Comparison of ENCODE assay signal across 8 cellular contexts in genomic region chrX:30652527-30653414, GRCh38. TPM values are rescaled to one million over a fixed set of nuclear protein-coding genes. Genes with fewer than 3 reads are reported as not detected.
DNase-seq lines count a peak whose midpoint lies in the region; ATAC-seq and TF ChIP-seq lines count a peak whose summit lies in the region.

No MANE protein-coding gene starts in this region.

- H3K9me3 ChIP-seq in SK-N-SH (no peaks in the 10 kb centered on the region), thymus (ENCODE audit: control insufficient read depth) (no peaks in the 10 kb centered on the region)

- TF ChIP-seq EP300 in SK-N-SH (IDR thresholded peaks at IDR 0.05; ENCODE audit: borderline replicate concordance in 1 of 2, low read depth in 1 of 2, low read length in 1 of 2): no peak

- peak overlapping the region; percentile 98 to 99 for H3K27ac Mint-ChIP-seq in activated naive CD4-positive, alpha-beta T cell treated with anti-CD3 and anti-CD28 coated beads, Interleukin-2, amount 50 U/mL, for 72 hours
- peak overlapping the region; percentile 87 for H3K27ac Mint-ChIP-seq in osteocyte (ENCODE audit: unreplicated experiment)

- peak overlapping the region; percentile 43; the same call in 1 of the 2 replicates for H3K9ac ChIP-seq in SK-N-SH

- WGBS in SK-N-SH (ENCODE audit: low lambda C conversion rate): 22% methylated on average over 13 of the region's 65 CpGs
- under 1% methylated on average over 65 of the region's 65 CpGs for WGBS in thymus

- H3K4me1 ChIP-seq in SK-N-SH (ENCODE audit: control insufficient read depth in 1 of 2, insufficient read depth in 2 of 2, low read depth in 1 of 2, low read length in 1 of 2): no peaks in the 10 kb centered on the region; a peak in 1 of 4 replicates
- H3K4me1 ChIP-seq in thymus (ENCODE audit: control insufficient read depth, insufficient read depth, low read length): no peaks in the 10 kb centered on the region

- peaks cover 14% of the 10 kb centered on the region for H3K4me1 Mint-ChIP-seq in osteocyte (ENCODE audit: unreplicated experiment)

- H3K4me3 Mint-ChIP-seq in osteocyte (ENCODE audit: unreplicated experiment): peak overlapping the region; percentile 89

- POLR2A ChIA-PET in SK-N-SH (lab: Yijun Ruan, JAX): no interaction called here

- H2AFZ ChIP-seq in SK-N-SH (ENCODE audit: low read depth): peak overlapping the region; percentile 3; the same call in 1 of the 2 replicates

- H3K4me3 ChIP-seq in SK-N-SH (ENCODE audit: low read depth in 2 of 2, low read length in 1 of 2) (peak overlapping the region; percentile 61 to 62), thymus (ENCODE audit: low read length) (peak overlapping the region; percentile 57)

- H3K27me3 ChIP-seq in SK-N-SH (ENCODE audit: insufficient read depth): no peaks in the 10 kb centered on the region
- H3K27me3 ChIP-seq in thymus (ENCODE audit: control insufficient read depth, insufficient read depth): no peaks in the 10 kb centered on the region

- no peaks in the 10 kb centered on the region for H3K9me3 Mint-ChIP-seq in activated naive CD4-positive, alpha-beta T cell treated with anti-CD3 and anti-CD28 coated beads, Interleukin-2, amount 50 U/mL, for 72 hours
- no peaks in the 10 kb centered on the region for H3K9me3 Mint-ChIP-seq in osteocyte (ENCODE audit: unreplicated experiment)

- CTCF ChIA-PET in SK-N-SH (lab: Yijun Ruan, JAX): interaction anchor here (0.7 kb wide), 1 partner anchor 139 kb away, joined by 3 read pairs; no protein-coding TSS in a partner anchor

- no peak for TF ChIP-seq RAD21 in SK-N-SH (IDR thresholded peaks at IDR 0.05; ENCODE audit: low read length)

- no peaks in the 10 kb centered on the region; the same call in 1 of the 2 replicates for H3K9me2 ChIP-seq in SK-N-SH

- H3K79me2 ChIP-seq in SK-N-SH (ENCODE audit: insufficient read depth): no peaks in the 10 kb centered on the region

- no peak for TF ChIP-seq CTCF in GM10266 (IDR thresholded peaks at IDR 0.05; ENCODE audit: control insufficient read depth, insufficient read depth, low read depth, missing control alignments)
- TF ChIP-seq CTCF in SK-N-SH (IDR thresholded peaks at IDR 0.05): no peak
- TF ChIP-seq CTCF in osteocyte (IDR thresholded peaks at IDR 0.05): no peak

- DNase-seq in GM10266 (ENCODE audit: extremely low spot score) (peak; percentile 89), NCI-H1048 (lab: John Stamatoyannopoulos, UW) (peak; percentile 58), SK-N-SH (peak; percentile 93), head of caudate nucleus (peak; percentile 90 to 97 (median 95)), osteocyte (ENCODE audit: extremely low spot score, unreplicated experiment) (peak; percentile 99)
- peak; percentile 88 to 95 for DNase-seq in activated naive CD4-positive, alpha-beta T cell treated with anti-CD3 and anti-CD28 coated beads, Interleukin-2, amount 50 U/mL, for 72 hours (ENCODE audit: low spot score in 2 of 2)

- ATAC-seq in HG02610 (IDR thresholded peaks at IDR 0.05; ENCODE audit: unreplicated experiment): peak; percentile 88
- peak; percentile 66 to 72 for ATAC-seq in activated naive CD4-positive, alpha-beta T cell treated with anti-CD3 and anti-CD28 coated beads, Interleukin-2, amount 50 U/mL, for 72 hours

- H3F3A ChIP-seq in SK-N-SH (replicated peaks; ENCODE audit: insufficient read depth): no peaks in the 10 kb centered on the region

- intact Hi-C loops in head of caudate nucleus (cut with DNase I): no loop called here

- no peaks in the 10 kb centered on the region for H4K20me1 ChIP-seq in SK-N-SH (ENCODE audit: insufficient read depth)

- H3K27ac ChIP-seq in SK-N-SH (ENCODE audit: low read depth in 2 of 2, low read length in 1 of 2) (peak overlapping the region; percentile 43 to 47; a peak in 2 of 4 replicates), thymus (ENCODE audit: low read depth) (peak overlapping the region; percentile 80)

- H3K36me3 ChIP-seq in SK-N-SH (replicated peaks in 1 of 2; ENCODE audit: control insufficient read depth in 1 of 2, insufficient read depth in 2 of 2, low read length in 1 of 2) (no peaks in the 10 kb centered on the region), thymus (ENCODE audit: control insufficient read depth, insufficient read depth) (no peaks in the 10 kb centered on the region)

- peaks cover 6 to 27% of the 10 kb centered on the region in 2 donors for H3K36me3 Mint-ChIP-seq in activated naive CD4-positive, alpha-beta T cell treated with anti-CD3 and anti-CD28 coated beads, Interleukin-2, amount 50 U/mL, for 72 hours
- H3K36me3 Mint-ChIP-seq in osteocyte (ENCODE audit: unreplicated experiment): no peaks in the 10 kb centered on the region

- H3K4me2 ChIP-seq in SK-N-SH: peak overlapping the region; percentile 72

- H3K27me3 Mint-ChIP-seq in osteocyte (ENCODE audit: unreplicated experiment): no peaks in the 10 kb centered on the region

TF ChIP-seq in SK-N-SH, 30 proteins besides CTCF, POLR2A, EP300 and RAD21 (continues in another document):
- no peak for TF ChIP-seq FOXM1 (IDR thresholded peaks at IDR 0.05; ENCODE audit: low read depth)
- TF ChIP-seq YY1 (IDR thresholded peaks at IDR 0.05; ENCODE audit: low read depth): 0 out of 2 replicates have a peak, but pooled peaks have one; percentile 2
- no peak for TF ChIP-seq JUND (IDR thresholded peaks at IDR 0.05)
- peak; percentile 27 for TF ChIP-seq CHD2 (IDR thresholded peaks at IDR 0.05; ENCODE audit: low read length, partially characterized antibody)
- TF ChIP-seq IRF3 (IDR thresholded peaks at IDR 0.05; ENCODE audit: low read depth, low read length): no peak
- no peak for TF ChIP-seq NFIC (IDR thresholded peaks at IDR 0.05; ENCODE audit: borderline replicate concordance)
- TF ChIP-seq TCF12 (IDR thresholded peaks at IDR 0.05): no peak
- no peak; the same call in 1 of the 2 replicates for TF ChIP-seq NRF1 (IDR thresholded peaks at IDR 0.05; ENCODE audit: low read depth, low read length)
- no peak for TF ChIP-seq EZH2phosphoT487 (IDR thresholded peaks at IDR 0.05; ENCODE audit: borderline replicate concordance, low read depth)
- TF ChIP-seq, protein P1, sequence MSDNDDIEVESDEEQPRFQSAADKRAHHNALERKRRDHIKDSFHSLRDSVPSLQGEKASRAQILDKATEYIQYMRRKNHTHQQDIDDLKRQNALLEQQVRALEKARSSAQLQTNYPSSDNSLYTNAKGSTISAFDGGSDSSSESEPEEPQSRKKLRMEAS (IDR thresholded peaks at IDR 0.05; ENCODE audit: low read depth): peak; percentile 49; the same call in 1 of the 2 replicates
- no peak for TF ChIP-seq RXRA (IDR thresholded peaks at IDR 0.05; ENCODE audit: borderline replicate concordance, low read depth)
- no peak for TF ChIP-seq RCOR1 (IDR thresholded peaks at IDR 0.05; ENCODE audit: low read length)
- no peak for TF ChIP-seq GABPA (IDR thresholded peaks at IDR 0.05; ENCODE audit: low read depth)
- no peak for TF ChIP-seq FOSL2 (IDR thresholded peaks at IDR 0.05; ENCODE audit: borderline replicate concordance, low read depth)
- no peak for TF ChIP-seq TEAD4 (IDR thresholded peaks at IDR 0.05; ENCODE audit: borderline replicate concordance, insufficient read depth)
- no peak for TF ChIP-seq GATA2 (CRISPR knock-in tag; IDR thresholded peaks at IDR 0.05)
- TF ChIP-seq RFX5 (IDR thresholded peaks at IDR 0.05; ENCODE audit: low read length): no peak
- TF ChIP-seq, protein P2, sequence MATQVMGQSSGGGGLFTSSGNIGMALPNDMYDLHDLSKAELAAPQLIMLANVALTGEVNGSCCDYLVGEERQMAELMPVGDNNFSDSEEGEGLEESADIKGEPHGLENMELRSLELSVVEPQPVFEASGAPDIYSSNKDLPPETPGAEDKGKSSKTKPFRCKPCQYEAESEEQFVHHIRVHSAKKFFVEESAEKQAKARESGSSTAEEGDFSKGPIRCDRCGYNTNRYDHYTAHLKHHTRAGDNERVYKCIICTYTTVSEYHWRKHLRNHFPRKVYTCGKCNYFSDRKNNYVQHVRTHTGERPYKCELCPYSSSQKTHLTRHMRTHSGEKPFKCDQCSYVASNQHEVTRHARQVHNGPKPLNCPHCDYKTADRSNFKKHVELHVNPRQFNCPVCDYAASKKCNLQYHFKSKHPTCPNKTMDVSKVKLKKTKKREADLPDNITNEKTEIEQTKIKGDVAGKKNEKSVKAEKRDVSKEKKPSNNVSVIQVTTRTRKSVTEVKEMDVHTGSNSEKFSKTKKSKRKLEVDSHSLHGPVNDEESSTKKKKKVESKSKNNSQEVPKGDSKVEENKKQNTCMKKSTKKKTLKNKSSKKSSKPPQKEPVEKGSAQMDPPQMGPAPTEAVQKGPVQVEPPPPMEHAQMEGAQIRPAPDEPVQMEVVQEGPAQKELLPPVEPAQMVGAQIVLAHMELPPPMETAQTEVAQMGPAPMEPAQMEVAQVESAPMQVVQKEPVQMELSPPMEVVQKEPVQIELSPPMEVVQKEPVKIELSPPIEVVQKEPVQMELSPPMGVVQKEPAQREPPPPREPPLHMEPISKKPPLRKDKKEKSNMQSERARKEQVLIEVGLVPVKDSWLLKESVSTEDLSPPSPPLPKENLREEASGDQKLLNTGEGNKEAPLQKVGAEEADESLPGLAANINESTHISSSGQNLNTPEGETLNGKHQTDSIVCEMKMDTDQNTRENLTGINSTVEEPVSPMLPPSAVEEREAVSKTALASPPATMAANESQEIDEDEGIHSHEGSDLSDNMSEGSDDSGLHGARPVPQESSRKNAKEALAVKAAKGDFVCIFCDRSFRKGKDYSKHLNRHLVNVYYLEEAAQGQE (IDR thresholded peaks at IDR 0.05; ENCODE audit: low read depth, low read length): no peak

RNA-seq across cellular contexts. Expression of gene GK, which starts 0.5 kb away (rescaled TPM):
- polyA plus RNA-seq in SK-N-SH (2012; rRNA removed) (2.2 and 3.1 TPM in 2 replicates), thymus (8.6 TPM)
- polyA plus RNA-seq in SK-N-SH (2012; cell fraction: cytosol; rRNA removed): 2.6 and 2.8 TPM in 2 replicates
- 2.2 and 4.8 TPM in 2 replicates for polyA plus RNA-seq in SK-N-SH (2012; cell fraction: nucleus; rRNA removed)
- total RNA-seq in activated naive CD4-positive, alpha-beta T cell treated with anti-CD3 and anti-CD28 coated beads, Interleukin-2, amount 50 U/mL, for 72 hours: 100 to 1,000 TPM in 1 of 2 donors, 10 to 100 TPM in 1; 53.1 to 147 TPM
- total RNA-seq in osteocyte: 7.3 TPM in 2 replicates

Comparison
In these comparisons a context has a peak if more than half of its experiments do, and no peak if none do; other contexts are left out.
1. Peak in every context shown above with its lines: DNase-seq, ATAC-seq, H3K4me3 ChIP-seq and H3K27ac ChIP-seq.